In genomic region chr17:55641559-55642160, GRCh38 we compare ENCODE assay signal across 8 cellular contexts.
DNase-seq lines count a peak whose midpoint lies in the region; ATAC-seq, FAIRE-seq and TF ChIP-seq lines count a peak whose summit lies in the region.

No MANE protein-coding gene starts in this region.

- POLR2A ChIA-PET in AG04450 (lab: Yijun Ruan, JAX) (no interaction called here), endothelial cell of umbilical vein (lab: Charles Lee) (no interaction called here)

- FAIRE-seq in endothelial cell of umbilical vein (lab: Jason Lieb, UNC), result peak; percentile 68

- CTCF ChIA-PET in AG04450 (lab: Charles Lee), result interaction anchor here (0.5 to 11.0 kb wide), 50 partner anchors 8 to 284 kb away, joined by 3 to 183 read pairs (median 5); partner anchors contain the start of gene TMEM100
- CTCF ChIA-PET in endothelial cell of umbilical vein (lab: Charles Lee), result interaction anchor here (0.6 to 4.3 kb wide), 37 partner anchors 9 to 678 kb away, joined by 3 to 67 read pairs (median 5); partner anchors contain the start of gene TMEM100

- H4K20me1 ChIP-seq in SU-DHL-6 (ENCODE audit: low read depth, low read length) (no peaks in the 10 kb centered on the region), endothelial cell of umbilical vein (replicated peaks; ENCODE audit: control insufficient read depth, extremely low read depth, insufficient read depth, low read length) (no peaks in the 10 kb centered on the region)

- BruUV-seq in endothelial cell of umbilical vein (replicated peaks; lab: Mats Ljungman, UMichigan), result no TSS peak

- intact Hi-C loops in endothelial cell of umbilical vein (cut with micrococcal nuclease) (loop anchor here (1.0 kb wide), 3 partner anchors 40 to 129 kb away; no protein-coding TSS in a partner anchor), mucosa of descending colon (cut with DNase I, micrococcal nuclease) (loop anchor here in 1 of 2 donors (10.0 kb wide), 1 partner anchor 117 kb away; no protein-coding TSS in a partner anchor)

- TF ChIP-seq CTCF in AG04450 (IDR thresholded peaks at IDR 0.05; ENCODE audit: low read depth, low read length) (peak; percentile 80), LNCAP (IDR thresholded peaks at IDR 0.05) (peak; percentile 67), SU-DHL-6 (IDR thresholded peaks at IDR 0.05; ENCODE audit: insufficient read depth, low read length, poor library complexity, severe bottlenecking) (peak; percentile 41), endothelial cell of umbilical vein (IDR thresholded peaks at IDR 0.05; ENCODE audit: extremely low read depth in 1 of 2, insufficient read depth in 1 of 2, low read depth in 1 of 2, low read length in 2 of 2) (peak; percentile 56 to 80), mucosa of descending colon (IDR thresholded peaks at IDR 0.05) (peak; percentile 21)

- H3K36me3 ChIP-seq in SU-DHL-6 (ENCODE audit: low read length) (no peaks in the 10 kb centered on the region), endothelial cell of umbilical vein (ENCODE audit: control insufficient read depth in 2 of 2, extremely low read depth in 1 of 2, insufficient read depth in 2 of 2, low read length in 2 of 2) (no peaks in the 10 kb centered on the region), mucosa of descending colon (ENCODE audit: low read depth) (no peaks in the 10 kb centered on the region)

- no peaks in the 10 kb centered on the region for H3K9me2 ChIP-seq in SU-DHL-6 (replicated peaks; ENCODE audit: insufficient read depth, low read length)

- H3K4me2 ChIP-seq in SU-DHL-6 (ENCODE audit: low read depth, low read length, poor library complexity, severe bottlenecking), result no peak overlapping the region
- no peak overlapping the region for H3K4me2 ChIP-seq in endothelial cell of umbilical vein (ENCODE audit: insufficient read depth, low read length)

- H3K79me2 ChIP-seq in SU-DHL-6 (ENCODE audit: insufficient read depth, low read length) (no peaks in the 10 kb centered on the region), endothelial cell of umbilical vein (ENCODE audit: control insufficient read depth, insufficient read depth, low read length) (no peaks in the 10 kb centered on the region)

- H3K27me3 ChIP-seq in AG04450 (ENCODE audit: control insufficient read depth, insufficient read depth, low read length) (peaks cover 5% of the 10 kb centered on the region), SU-DHL-6 (ENCODE audit: low read length) (no peaks in the 10 kb centered on the region), endothelial cell of umbilical vein (ENCODE audit: control insufficient read depth in 2 of 2, insufficient read depth in 2 of 2, low read length in 2 of 2) (peaks cover 0 to 3% of the 10 kb centered on the region in 2 experiments)

- dilution Hi-C loops in endothelial cell of umbilical vein (cut with MboI; ENCODE audit: extremely low pct_ligation_motif_present, low sequenced_read_pairs), result no loop called here

- DNase-seq in AG04450 (ENCODE audit: low read depth, low spot score) (peak; percentile 48), endothelial cell of umbilical vein (ENCODE audit: low read depth, low spot score) (peak; percentile 77), mucosa of descending colon (peak in 2 of 3 donors; percentile 37 to 69), cerebellum (ENCODE audit: low spot score) (no peak), mesenteric fat pad (ENCODE audit: low spot score) (no peak)

- TF ChIP-seq POLR2A in endothelial cell of umbilical vein (IDR thresholded peaks at IDR 0.05; ENCODE audit: low read depth, low read length), result no peak

- no peak overlapping the region for H2AFZ ChIP-seq in SU-DHL-6 (ENCODE audit: low read depth, low read length, severe bottlenecking)
- no peak overlapping the region for H2AFZ ChIP-seq in endothelial cell of umbilical vein (ENCODE audit: low read depth, low read length)

- no peaks in the 10 kb centered on the region for H3K9me1 ChIP-seq in endothelial cell of umbilical vein (replicated peaks; ENCODE audit: control insufficient read depth, extremely low read depth, insufficient read depth, low read length)

- H3K9me3 ChIP-seq in AG04450 (ENCODE audit: control insufficient read depth, insufficient read depth, low read length) (no peaks in the 10 kb centered on the region), SU-DHL-6 (ENCODE audit: insufficient read depth, low read length) (no peaks in the 10 kb centered on the region), endothelial cell of umbilical vein (replicated peaks; ENCODE audit: control insufficient read depth, insufficient read depth, low read length) (no peaks in the 10 kb centered on the region), mucosa of descending colon (no peaks in the 10 kb centered on the region)

- H3K4me1 ChIP-seq in endothelial cell of umbilical vein (ENCODE audit: control insufficient read depth, extremely low read depth, insufficient read depth, low read length), result no peaks in the 10 kb centered on the region
- no peaks in the 10 kb centered on the region for H3K4me1 ChIP-seq in mucosa of descending colon (ENCODE audit: low read depth)

- H3K27ac ChIP-seq in AG04450 (ENCODE audit: low read depth, low read length), result no peak overlapping the region
- H3K27ac ChIP-seq in SU-DHL-6 (ENCODE audit: low read depth, low read length), result no peak overlapping the region
- H3K27ac ChIP-seq in endothelial cell of umbilical vein (ENCODE audit: insufficient read depth, low read depth, low read length), result no peak overlapping the region

- no peak overlapping the region for H3K4me3 ChIP-seq in AG04450 (ENCODE audit: low read depth, low read length)
- no peak overlapping the region for H3K4me3 ChIP-seq in SU-DHL-6 (ENCODE audit: insufficient read depth, low read length, poor library complexity, severe bottlenecking)
- H3K4me3 ChIP-seq in endothelial cell of umbilical vein (replicated peaks in 1 of 3; ENCODE audit: insufficient read depth in 1 of 3, low read depth in 1 of 3, low read length in 3 of 3), result no peak overlapping the region
- no peak overlapping the region for H3K4me3 ChIP-seq in mucosa of descending colon

- H3F3A ChIP-seq in SU-DHL-6 (ENCODE audit: insufficient read depth), result no peaks in the 10 kb centered on the region

- ATAC-seq in GM18502 (IDR thresholded peaks at IDR 0.05; ENCODE audit: poor library complexity, unreplicated experiment) (peak; percentile 76), mucosa of descending colon (peak; percentile 58)

- H3K9ac ChIP-seq in SU-DHL-6 (ENCODE audit: low read length) (no peak overlapping the region), endothelial cell of umbilical vein (replicated peaks; ENCODE audit: extremely low read depth, insufficient read depth, low read length) (no peak overlapping the region)

TF ChIP-seq in endothelial cell of umbilical vein, 7 proteins besides CTCF, POLR2A, EP300 and RAD21:
- no peak for TF ChIP-seq POLR2AphosphoS5 (IDR thresholded peaks at IDR 0.05; ENCODE audit: insufficient read depth, low read depth, low read length)
- TF ChIP-seq FOS (IDR thresholded peaks at IDR 0.05; ENCODE audit: borderline replicate concordance, insufficient read depth, low read length), result no peak
- TF ChIP-seq, protein P1, sequence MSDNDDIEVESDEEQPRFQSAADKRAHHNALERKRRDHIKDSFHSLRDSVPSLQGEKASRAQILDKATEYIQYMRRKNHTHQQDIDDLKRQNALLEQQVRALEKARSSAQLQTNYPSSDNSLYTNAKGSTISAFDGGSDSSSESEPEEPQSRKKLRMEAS (IDR thresholded peaks at IDR 0.05; ENCODE audit: insufficient read depth, insufficient read length), result no peak
- no peak for TF ChIP-seq EZH2 (IDR thresholded peaks at IDR 0.05; ENCODE audit: borderline replicate concordance, low read depth, low read length, severe bottlenecking)
- no peak for TF ChIP-seq MYC (IDR thresholded peaks at IDR 0.05; ENCODE audit: low read depth, low read length)
- no peak for TF ChIP-seq GATA2 (IDR thresholded peaks at IDR 0.05; ENCODE audit: insufficient read depth, insufficient read length, low read depth, low read length)
- no peak for TF ChIP-seq JUN (IDR thresholded peaks at IDR 0.05; ENCODE audit: borderline replicate concordance, insufficient read depth, insufficient read length, low read depth)

Comparison
In these comparisons a context has a peak if more than half of its experiments do, and no peak if none do; other contexts are left out.
1. DNase-seq: peak in AG04450 (single experiment), endothelial cell of umbilical vein (single experiment) and mucosa of descending colon (2 of 3); none in cerebellum (single experiment) and mesenteric fat pad (single experiment).
2. CTCF ChIP-seq: peak in every context shown above with its lines; median percentile 80 in AG04450; 68 in endothelial cell of umbilical vein; 67 in LNCAP; 41 in SU-DHL-6; 21 in mucosa of descending colon.